In genomic region chr1:49319426-49319963, GRCh38 we compare ENCODE assay signal across 31 cellular contexts.
"Had no signal": no experiment of that assay in that cellular context is flagged by ENCODE, and none has a peak within 500 bp of the region (broad histone marks: within the 10 kb centered on the region; RNA-seq: fewer than 3 reads in every experiment).

No MANE protein-coding gene starts in this region.

- H3K9me3 ChIP-seq: adrenal gland, body of pancreas, esophagus muscularis mucosa, gastrocnemius medialis had no signal

- H3K36me3 ChIP-seq: adrenal gland, esophagus muscularis mucosa, gastrocnemius medialis, heart left ventricle had no signal

- ATAC-seq: activated CD4-positive, alpha-beta T cell treated with anti-CD3 and anti-CD28 coated beads for 36 hours; activated CD8-positive, alpha-beta memory T cell treated with anti-CD3 and anti-CD28 coated beads, Interleukin-2, amount 10 ng/mL, durations not matched to agents 7 days and 5 days; activated CD8-positive, alpha-beta T cell treated with anti-CD3 and anti-CD28 coated beads, Interleukin-2, amount 10 ng/mL, durations not matched to agents 7 days and 5 days; activated naive CD8-positive, alpha-beta T cell treated with anti-CD3 and anti-CD28 coated beads, Interleukin-2, amount 50 U/mL, for 24 hours; body of pancreas; effector memory CD8-positive, alpha-beta T cell; foreskin keratinocyte; gastrocnemius medialis; heart left ventricle had no signal

- H3K4me1 ChIP-seq: adrenal gland, body of pancreas, esophagus muscularis mucosa, foreskin keratinocyte, gastrocnemius medialis, heart left ventricle had no signal

- H3K27ac ChIP-seq: adrenal gland, body of pancreas, esophagus muscularis mucosa, foreskin keratinocyte, gastrocnemius medialis, heart left ventricle had no signal

- DNase-seq: activated CD4-positive, alpha-beta memory T cell treated with anti-CD3 and anti-CD28 coated beads for 36 hours; activated CD4-positive, alpha-beta T cell treated with anti-CD3 and anti-CD28 coated beads for 36 hours; activated CD4-positive, alpha-beta T cell treated with anti-CD3 and anti-CD28 coated beads, Interleukin-2, amount 10 ng/mL, durations not matched to agents 24 days and 14 days; activated CD4-positive, CD25-positive, alpha-beta regulatory T cell; activated CD4-positive, CD25-positive, alpha-beta regulatory T cell treated with anti-CD3 and anti-CD28 coated beads, Interleukin-2, amount 50 U/mL, for 72 hours; activated CD8-positive, alpha-beta memory T cell treated with anti-CD3 and anti-CD28 coated beads, Interleukin-2, amount 10 ng/mL, durations not matched to agents 7 days and 5 days; activated CD8-positive, alpha-beta memory T cell treated with anti-CD3 and anti-CD28 coated beads, Interleukin-2, amount 50 U/mL, for 4 hours; activated CD8-positive, alpha-beta T cell treated with anti-CD3 and anti-CD28 coated beads, Interleukin-2, amount 10 ng/mL, durations not matched to agents 7 days and 5 days; activated effector memory CD4-positive, alpha-beta T cell treated with anti-CD3 and anti-CD28 coated beads, Interleukin-2, amount 50 U/mL, for 16 hours; activated naive CD4-positive, alpha-beta T cell treated with anti-CD3 and anti-CD28 coated beads for 36 hours; activated naive CD8-positive, alpha-beta T cell treated with anti-CD3 and anti-CD28 coated beads for 36 hours; activated naive CD8-positive, alpha-beta T cell treated with anti-CD3 and anti-CD28 coated beads, Interleukin-2, amount 50 U/mL, for 24 hours; activated T-cell treated with anti-CD3 and anti-CD28 coated beads, Interleukin-2, amount 50 U/mL, for 1 hour; activated T-cell treated with anti-CD3 and anti-CD28 coated beads, Interleukin-2, amount 50 U/mL, for 48 hours; adrenal gland; amygdala; aorta; body of pancreas; caudate nucleus; cortex of kidney; dermis blood vessel endothelial cell; effector CD4-positive, alpha-beta T cell; effector memory CD8-positive, alpha-beta T cell; erythroblast; foreskin keratinocyte; gastrocnemius medialis; glutamatergic neuron; heart left ventricle; T1000 had no signal

- H3K4me3 ChIP-seq: adrenal gland, body of pancreas, esophagus muscularis mucosa, gastrocnemius medialis, heart left ventricle had no signal

- FAIRE-seq: colon had no signal

- H3K27me3 ChIP-seq: adrenal gland, body of pancreas, esophagus muscularis mucosa, foreskin keratinocyte, gastrocnemius medialis, heart left ventricle had no signal
